ENCODE assay signal across 1 cellular context in genomic region chr7:74254858-74255379, GRCh38.
A peak's percentile ranks its signal among the peaks of the same experiment; 100 is the strongest.
TF ChIP-seq lines count a peak whose summit lies in the region.

No MANE protein-coding gene starts in this region.

TF ChIP-seq in K562, 482 proteins besides CTCF, POLR2A, EP300 and RAD21 (continued from another document and continues in another):
- TF ChIP-seq ATF3 (IDR thresholded peaks at IDR 0.05) = no peak
- no peak; the same call in 1 of the 2 replicates for TF ChIP-seq ATF3 (CRISPR knock-in tag; conservative IDR thresholded peaks at IDR 0.05)
- TF ChIP-seq TFAP4 (CRISPR knock-in tag; IDR thresholded peaks at IDR 0.05; ENCODE audit: borderline replicate concordance) = no peak
- no peak for TF ChIP-seq SNAPC5 (CRISPR knock-in tag; IDR thresholded peaks at IDR 0.05)
- no peak for TF ChIP-seq POLR3A (IDR thresholded peaks at IDR 0.05; ENCODE audit: borderline replicate concordance, extremely low read depth, insufficient read depth, insufficient read length)
- TF ChIP-seq FOXA1 (IDR thresholded peaks at IDR 0.05; ENCODE audit: borderline replicate concordance) = no peak
- TF ChIP-seq KLF13 (tag; IDR thresholded peaks at IDR 0.05; ENCODE audit: borderline replicate concordance, low read depth) = no peak
- TF ChIP-seq RCOR1 (IDR thresholded peaks at IDR 0.05; ENCODE audit: borderline replicate concordance in 1 of 2, low read depth in 2 of 2, low read length in 2 of 2) = no peak
- no peak for TF ChIP-seq NBN (IDR thresholded peaks at IDR 0.05; ENCODE audit: low read depth)
- no peak; the same call in 1 of the 2 replicates for TF ChIP-seq REST (CRISPR knock-in tag; IDR thresholded peaks at IDR 0.05; ENCODE audit: low read depth)
- no peak for TF ChIP-seq LEF1 (IDR thresholded peaks at IDR 0.05)
- TF ChIP-seq ZBTB49 (CRISPR knock-in tag; IDR thresholded peaks at IDR 0.05; ENCODE audit: borderline replicate concordance) = no peak
- no peak for TF ChIP-seq MYNN (IDR thresholded peaks at IDR 0.05)
- no peak for TF ChIP-seq MYNN (CRISPR knock-in tag; IDR thresholded peaks at IDR 0.05)
- TF ChIP-seq NCOR1 (IDR thresholded peaks at IDR 0.05) = no peak
- peak; percentile 58; the same call in 1 of the 2 replicates for TF ChIP-seq OTX1 (CRISPR knock-in tag; IDR thresholded peaks at IDR 0.05)
- no peak for TF ChIP-seq MGA (IDR thresholded peaks at IDR 0.05)
- TF ChIP-seq ELF4 (CRISPR knock-in tag; IDR thresholded peaks at IDR 0.05) = no peak
- no peak for TF ChIP-seq ZNF561 (CRISPR knock-in tag; conservative IDR thresholded peaks at IDR 0.05)
- TF ChIP-seq ZNF12 (CRISPR knock-in tag; IDR thresholded peaks at IDR 0.05) = no peak
- no peak for TF ChIP-seq NEUROD1 (IDR thresholded peaks at IDR 0.05; ENCODE audit: borderline replicate concordance, low read depth, low read length, partially characterized antibody)
- no peak for TF ChIP-seq JUNB (CRISPR knock-in tag; conservative IDR thresholded peaks at IDR 0.05)
- TF ChIP-seq ZNF551 (CRISPR knock-in tag; IDR thresholded peaks at IDR 0.05) = no peak
- no peak for TF ChIP-seq NR0B1 (IDR thresholded peaks at IDR 0.05; ENCODE audit: partially characterized antibody)
- TF ChIP-seq MLLT1 (IDR thresholded peaks at IDR 0.05) = peak in 1 of 2 experiments; percentile 14; a peak in 1 of 4 replicates
- TF ChIP-seq HNRNPL (IDR thresholded peaks at IDR 0.05; ENCODE audit: low read depth, low read length) = no peak
- no peak for TF ChIP-seq CBX8 (IDR thresholded peaks at IDR 0.05; ENCODE audit: borderline replicate concordance, extremely low read depth, low read depth, low read length, poor library complexity, severe bottlenecking)
- no peak for TF ChIP-seq ASH1L (IDR thresholded peaks at IDR 0.05; ENCODE audit: borderline replicate concordance, low read depth, partially characterized antibody)
- no peak for TF ChIP-seq ARID3B (CRISPR knock-in tag; IDR thresholded peaks at IDR 0.05; ENCODE audit: borderline replicate concordance)
- TF ChIP-seq MED1 (CRISPR knock-in tag; IDR thresholded peaks at IDR 0.05; ENCODE audit: borderline replicate concordance) = no peak
